21 cellular contexts compared by ENCODE assay signal in the genomic region with DNA sequence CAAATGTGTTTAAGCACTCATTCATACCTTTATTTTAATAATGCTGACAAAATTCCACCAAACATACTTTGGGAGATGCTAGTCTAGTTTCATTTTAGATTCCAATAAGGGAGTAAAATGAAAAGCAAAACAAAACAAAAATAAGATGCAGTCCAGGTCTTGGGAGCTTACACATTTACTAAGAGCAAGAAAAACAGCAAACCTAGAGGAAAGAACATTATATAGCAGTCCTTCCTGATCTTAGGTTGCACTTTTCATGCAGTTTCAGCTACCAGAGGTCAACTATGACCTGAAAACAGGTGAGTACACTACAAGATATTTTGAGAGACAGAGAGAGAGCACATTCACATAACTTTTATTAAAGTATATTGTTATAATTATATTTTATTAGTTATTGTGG.
"Had no signal": no experiment of that assay in that cellular context is flagged by ENCODE, and none has a peak within 500 bp of the region (broad histone marks: within the 10 kb centered on the region; RNA-seq: fewer than 3 reads in every experiment).

No MANE protein-coding gene starts in this region.

- H3K27ac Mint-ChIP-seq: activated B cell treated with CpG ODN at 0.5 μM for 24 hours; activated CD4-positive, alpha-beta T cell treated with anti-CD3 and anti-CD28 coated beads, Interleukin-2, amount 10 ng/mL, durations not matched to agents 24 days and 14 days; activated naive CD4-positive, alpha-beta T cell treated with anti-CD3 and anti-CD28 coated beads for 36 hours; activated naive CD8-positive, alpha-beta T cell treated with anti-CD3 and anti-CD28 coated beads, Interleukin-2, amount 50 U/mL, for 24 hours; brain; nephron progenitor cell; stimulated activated naive CD8-positive, alpha-beta T cell treated with anti-CD3 and anti-CD28 coated beads, Interleukin-15, Interleukin-2, amounts not matched to agents 100 ng/mL and 50 ng/mL, for 24 hours; T-cell had no signal

- H3K4me3 ChIP-seq: dorsolateral prefrontal cortex, gastroesophageal sphincter, heart left ventricle, left ventricle myocardium inferior had no signal

- H3K9me3 ChIP-seq: gastroesophageal sphincter, heart left ventricle, left ventricle myocardium inferior had no signal

- H3K36me3 ChIP-seq: gastroesophageal sphincter, heart left ventricle, left ventricle myocardium inferior had no signal

- H3K4me1 ChIP-seq: heart left ventricle, left ventricle myocardium inferior had no signal

- H3K27ac ChIP-seq: dorsolateral prefrontal cortex, epithelial cell of prostate, gastroesophageal sphincter, heart left ventricle, left ventricle myocardium inferior had no signal

- H3K9me3 Mint-ChIP-seq: activated B cell treated with CpG ODN at 0.5 μM for 24 hours; activated CD4-positive, alpha-beta T cell treated with anti-CD3 and anti-CD28 coated beads, Interleukin-2, amount 10 ng/mL, durations not matched to agents 24 days and 14 days; activated naive CD8-positive, alpha-beta T cell treated with anti-CD3 and anti-CD28 coated beads, Interleukin-2, amount 50 U/mL, for 24 hours; brain; nephron progenitor cell had no signal

- H3K4me3 Mint-ChIP-seq: activated B cell treated with CpG ODN at 0.5 μM for 24 hours; activated CD4-positive, alpha-beta T cell treated with anti-CD3 and anti-CD28 coated beads, Interleukin-2, amount 10 ng/mL, durations not matched to agents 24 days and 14 days; activated naive CD4-positive, alpha-beta T cell treated with anti-CD3 and anti-CD28 coated beads for 36 hours; activated naive CD8-positive, alpha-beta T cell treated with anti-CD3 and anti-CD28 coated beads, Interleukin-2, amount 50 U/mL, for 24 hours; activated T-cell treated with anti-CD3 and anti-CD28 coated beads, Interleukin-2, amount 50 U/mL, for 4 hours; brain; nephron progenitor cell; stimulated activated naive CD8-positive, alpha-beta T cell treated with anti-CD3 and anti-CD28 coated beads, Interleukin-15, Interleukin-2, amounts not matched to agents 100 ng/mL and 50 ng/mL, for 24 hours; T-cell had no signal

- DNase-seq: activated B cell treated with CpG ODN at 0.5 μM for 24 hours; activated CD4-positive, alpha-beta T cell treated with anti-CD3 and anti-CD28 coated beads, Interleukin-2, amount 10 ng/mL, durations not matched to agents 24 days and 14 days; activated CD8-positive, alpha-beta memory T cell treated with anti-CD3 and anti-CD28 coated beads, Interleukin-2, amount 50 U/mL, for 4 hours; activated naive CD4-positive, alpha-beta T cell treated with anti-CD3 and anti-CD28 coated beads for 36 hours; activated naive CD8-positive, alpha-beta T cell treated with anti-CD3 and anti-CD28 coated beads, Interleukin-2, amount 50 U/mL, for 24 hours; activated T-cell treated with anti-CD3 and anti-CD28 coated beads, Interleukin-2, amount 50 U/mL, for 4 hours; anterior cingulate cortex; caudate nucleus; dorsolateral prefrontal cortex; heart left ventricle; left ventricle myocardium inferior; nephron progenitor cell; nucleus accumbens; posterior cingulate gyrus; stimulated activated CD4-positive, alpha-beta T cell treated with anti-CD3 and anti-CD28 coated beads, Interleukin-1b, Interleukin-23, amount 100 ng/mL, for 48 hours; T-cell; trophoblast cell had no signal

- H3K27me3 ChIP-seq: dorsolateral prefrontal cortex, gastroesophageal sphincter, heart left ventricle had no signal

- H3K36me3 Mint-ChIP-seq: brain, T-cell had no signal

- H3K4me1 Mint-ChIP-seq: activated CD4-positive, alpha-beta T cell treated with anti-CD3 and anti-CD28 coated beads, Interleukin-2, amount 10 ng/mL, durations not matched to agents 24 days and 14 days; activated naive CD8-positive, alpha-beta T cell treated with anti-CD3 and anti-CD28 coated beads, Interleukin-2, amount 50 U/mL, for 24 hours; nephron progenitor cell; T-cell had no signal

- H3K27me3 Mint-ChIP-seq: activated CD4-positive, alpha-beta T cell treated with anti-CD3 and anti-CD28 coated beads, Interleukin-2, amount 10 ng/mL, durations not matched to agents 24 days and 14 days; activated naive CD8-positive, alpha-beta T cell treated with anti-CD3 and anti-CD28 coated beads, Interleukin-2, amount 50 U/mL, for 24 hours; brain; stimulated activated naive CD8-positive, alpha-beta T cell treated with anti-CD3 and anti-CD28 coated beads, Interleukin-15, Interleukin-2, amounts not matched to agents 100 ng/mL and 50 ng/mL, for 24 hours; T-cell had no signal
